ENCODE assay signal across 8 cellular contexts in the genomic region with DNA sequence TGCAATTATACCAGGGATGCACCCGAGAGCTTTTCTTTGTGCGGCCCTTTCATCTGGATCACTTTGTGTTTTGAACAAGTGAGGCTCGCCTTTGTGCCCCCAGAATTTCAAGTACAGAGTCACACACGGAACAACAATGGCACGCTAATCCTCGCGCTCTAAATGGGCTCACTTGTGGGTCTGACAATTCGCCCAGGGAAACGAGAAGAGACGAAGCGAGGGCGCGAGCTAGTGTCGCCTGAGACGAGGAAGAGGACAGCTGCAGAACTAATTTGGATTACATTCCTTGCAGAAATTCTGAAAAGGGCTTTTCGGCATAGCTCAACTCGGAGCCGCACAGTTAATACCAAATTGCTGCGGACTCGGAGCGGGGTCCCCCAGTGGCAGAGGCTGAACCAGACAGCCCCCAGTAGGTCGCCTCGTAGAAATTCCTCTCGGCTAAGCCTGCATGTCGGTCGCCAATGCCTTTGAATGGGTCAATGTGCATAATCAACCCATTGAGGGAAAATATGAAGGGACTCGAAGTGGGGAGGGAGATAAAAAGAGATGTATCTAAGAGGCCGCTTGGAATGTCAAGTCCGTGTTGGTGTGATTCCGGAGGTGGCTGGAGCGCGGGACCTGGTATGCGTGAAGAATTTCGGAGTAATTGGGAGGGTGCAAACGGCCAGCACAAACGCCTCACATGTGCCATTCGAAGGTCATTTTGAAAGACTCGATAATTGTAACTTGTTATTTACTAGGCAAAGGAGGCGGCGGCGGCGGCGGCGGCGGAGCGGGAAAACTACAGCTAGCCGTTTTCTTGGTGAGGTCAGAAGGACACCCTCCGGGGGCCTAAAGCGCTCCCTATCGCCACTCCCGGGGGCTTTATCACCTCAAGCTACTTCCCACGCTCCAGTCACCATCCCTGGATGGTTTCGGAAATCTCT. TPM values are rescaled to one million over a fixed set of nuclear protein-coding genes. Genes with fewer than 3 reads are reported as not detected.
DNase-seq lines count a peak whose midpoint lies in the region; ATAC-seq lines count a peak whose summit lies in the region.

No MANE protein-coding gene starts in this region.

- peak; percentile 12 for DNase-seq in AG20443 (ENCODE audit: low spot score)
- peak; percentile 3 for DNase-seq in HuH-7 (ENCODE audit: low spot score)
- peak; percentile 7 for DNase-seq in dermis blood vessel endothelial cell
- DNase-seq in ureter (ENCODE audit: low spot score), result peak; percentile 38
- no peak for DNase-seq in activated naive CD4-positive, alpha-beta T cell treated with Interleukin-2 at 50 U/mL for 16 hours
- DNase-seq in GF-D8 (lab: John Stamatoyannopoulos, UW), result no peak

- H3K4me1 ChIP-seq in mesodermal cell (ENCODE audit: control insufficient read depth, insufficient read depth, low read length, poor library complexity, severe bottlenecking), result no peaks in the 10 kb centered on the region

- H3K27ac ChIP-seq in mesodermal cell (ENCODE audit: low read depth, low read length, severe bottlenecking), result no peak overlapping the region

- no peaks in the 10 kb centered on the region for H3K9me3 ChIP-seq in mesodermal cell (ENCODE audit: control insufficient read depth, low read length)

- H3K4me3 ChIP-seq in mesodermal cell (ENCODE audit: extremely low read depth, insufficient read depth, low read length, poor library complexity, severe bottlenecking), result peak overlapping the region; percentile 46

- ATAC-seq in HG03045 (IDR thresholded peaks at IDR 0.05; ENCODE audit: unreplicated experiment), result no peak

- no peaks in the 10 kb centered on the region for H3K36me3 ChIP-seq in mesodermal cell (ENCODE audit: control insufficient read depth, insufficient read depth, low read length)

- 0% methylated on average over 47 to 49 of the region's 53 CpGs for WGBS in mesodermal cell (ENCODE audit: insufficient coverage in 2 of 2), 2 experiments

RNA-seq across cellular contexts. Expression of a gene that starts 2.0 kb away (rescaled TPM):
- total RNA-seq in dermis blood vessel endothelial cell (0.14 and 0.17 TPM in 2 replicates), ureter (10.2 TPM)
- polyA plus RNA-seq in mesodermal cell (2013, experiment 1 of 2), result 1.1 TPM
- 0.91 TPM for polyA plus RNA-seq in mesodermal cell (2013, experiment 2 of 2)

Comparison
In these comparisons a context has a peak if more than half of its experiments do, and no peak if none do; other contexts are left out.
1. DNase-seq: peak in AG20443 (single experiment), HuH-7 (single experiment), dermis blood vessel endothelial cell (single experiment) and ureter (single experiment); none in activated naive CD4-positive, alpha-beta T cell treated with Interleukin-2 at 50 U/mL for 16 hours (single experiment) and GF-D8 (single experiment).